Comparison of ENCODE assay signal across 9 cellular contexts in the genomic region with DNA sequence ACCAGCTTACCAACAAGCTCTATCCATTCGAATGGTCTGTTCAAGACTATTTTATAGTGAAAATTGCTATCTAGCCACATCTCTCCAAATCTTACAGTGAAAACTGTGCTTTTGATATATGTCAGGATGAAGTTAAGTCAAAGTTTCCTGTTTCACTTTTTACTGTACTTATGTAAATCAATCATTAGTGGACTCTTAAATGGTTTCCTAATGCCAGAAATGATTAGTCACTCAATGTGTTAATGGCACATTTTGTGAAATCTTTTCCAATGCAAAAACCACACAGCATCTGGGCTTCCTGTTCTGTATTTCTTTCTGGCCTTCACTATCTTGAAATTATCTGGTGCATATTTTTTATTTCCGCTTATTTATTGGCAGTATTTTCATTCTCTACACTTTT.
DNase-seq lines count a peak whose midpoint lies in the region; ATAC-seq and TF ChIP-seq lines count a peak whose summit lies in the region.
"Had no signal": no experiment of that assay in that cellular context is flagged by ENCODE, and none has a peak within 500 bp of the region (broad histone marks: within the 10 kb centered on the region; RNA-seq: fewer than 3 reads in every experiment).

No MANE protein-coding gene starts in this region.

- no peaks in the 10 kb centered on the region for H3K36me3 Mint-ChIP-seq in CD8-positive, alpha-beta T cell

- H3K27me3 Mint-ChIP-seq in CD8-positive, alpha-beta T cell (ENCODE audit: low read depth), result peaks cover 13% of the 10 kb centered on the region

- no peaks in the 10 kb centered on the region for H3K4me1 Mint-ChIP-seq in CD8-positive, alpha-beta T cell (ENCODE audit: low read depth)

- peaks cover 79% of the 10 kb centered on the region for H3K4me1 ChIP-seq in osteoblast (ENCODE audit: insufficient read depth, low read length)
- H3K4me1 ChIP-seq in CD8-positive, alpha-beta T cell (ENCODE audit: insufficient read depth, low read length), result no peaks in the 10 kb centered on the region

- H3K27ac ChIP-seq in osteoblast (ENCODE audit: low read depth, low read length), result peak overlapping the region; percentile 99
- no peak overlapping the region for H3K27ac ChIP-seq in CD8-positive, alpha-beta T cell (ENCODE audit: low read depth, low read length)

- no peak for TF ChIP-seq CTCF in osteoblast (IDR thresholded peaks at IDR 0.05; ENCODE audit: extremely low read depth, low read depth, low read length)
- no peak for TF ChIP-seq CTCF in CD8-positive, alpha-beta T cell (IDR thresholded peaks at IDR 0.05)

- no peaks in the 10 kb centered on the region for H3K79me2 ChIP-seq in osteoblast (ENCODE audit: insufficient read depth, low read length)

- no peak overlapping the region for H3K27ac Mint-ChIP-seq in CD8-positive, alpha-beta T cell

- ATAC-seq in GM18508 (IDR thresholded peaks at IDR 0.05; ENCODE audit: insufficient read depth, unreplicated experiment) (peak; percentile 45), HG03280 (IDR thresholded peaks at IDR 0.05; ENCODE audit: unreplicated experiment) (no peak)
- no peak for ATAC-seq in CD8-positive, alpha-beta T cell

- POLR2A ChIA-PET in CD8-positive, alpha-beta T cell (lab: Charles Lee), result no interaction called here

- no peaks in the 10 kb centered on the region for H3K9me3 Mint-ChIP-seq in CD8-positive, alpha-beta T cell

- H3K27me3 ChIP-seq in osteoblast (ENCODE audit: insufficient read depth, low read length), result no peaks in the 10 kb centered on the region
- no peaks in the 10 kb centered on the region for H3K27me3 ChIP-seq in CD8-positive, alpha-beta T cell (ENCODE audit: insufficient read depth, low read length)

- H3K4me3 Mint-ChIP-seq in CD8-positive, alpha-beta T cell, result no peak overlapping the region

- no peak overlapping the region for H3K4me2 ChIP-seq in osteoblast (ENCODE audit: insufficient read depth, low read length)

- H3K36me3 ChIP-seq in osteoblast (ENCODE audit: insufficient read depth, low read length), result no peaks in the 10 kb centered on the region
- H3K36me3 ChIP-seq in CD8-positive, alpha-beta T cell (ENCODE audit: insufficient read depth, low read length), result no peaks in the 10 kb centered on the region

- DNase-seq in Kasumi-1 (lab: John Stamatoyannopoulos, UW), result peak; percentile 82 to 83
- DNase-seq in astrocyte of the hippocampus (ENCODE audit: low read depth, low spot score), result peak; percentile 37
- DNase-seq in osteoblast (ENCODE audit: insufficient read length, low spot score, missing footprints), result peak; percentile 10
- DNase-seq in CD8-positive, alpha-beta T cell, result no peak
- DNase-seq in HPDE6-E6E7 (ENCODE audit: extremely low spot score), result no peak
- no peak for DNase-seq in activated CD4-positive, alpha-beta T cell treated with anti-CD3 and anti-CD28 coated beads for 48 hours
- DNase-seq: activated CD4-positive, alpha-beta T cell treated with anti-CD3 and anti-CD28 coated beads, Interleukin-2, amount 50 U/mL, for 48 hours had no signal

- H3K9me3 ChIP-seq in osteoblast (ENCODE audit: low read depth, low read length), result no peaks in the 10 kb centered on the region
- no peaks in the 10 kb centered on the region for H3K9me3 ChIP-seq in CD8-positive, alpha-beta T cell (ENCODE audit: low read length)

- no peaks in the 10 kb centered on the region for H4K20me1 ChIP-seq in osteoblast (ENCODE audit: insufficient read depth, low read length)

- intact Hi-C loops in CD8-positive, alpha-beta T cell (cut with DNase I, micrococcal nuclease), result no loop called here

- H2AFZ ChIP-seq in osteoblast (ENCODE audit: low read length), result no peak overlapping the region

- CTCF ChIA-PET in CD8-positive, alpha-beta T cell (lab: Charles Lee), result no interaction called here

- no peak overlapping the region for H3K4me3 ChIP-seq in osteoblast (ENCODE audit: insufficient read depth, low read length)
- H3K4me3 ChIP-seq in CD8-positive, alpha-beta T cell (ENCODE audit: low read depth, low read length), result no peak overlapping the region

Comparison
In these comparisons a context has a peak if more than half of its experiments do, and no peak if none do; other contexts are left out.
1. DNase-seq: peak in Kasumi-1 (2 of 2), astrocyte of the hippocampus (single experiment) and osteoblast (single experiment); none in CD8-positive, alpha-beta T cell (0 of 7), HPDE6-E6E7 (single experiment) and activated CD4-positive, alpha-beta T cell treated with anti-CD3 and anti-CD28 coated beads for 48 hours (single experiment).